Comparison of ENCODE assay signal across 11 cellular contexts in genomic region chr3:36892457-36893136, GRCh38. TPM values are rescaled to one million over a fixed set of nuclear protein-coding genes. Genes with fewer than 3 reads are reported as not detected.
DNase-seq lines count a peak whose midpoint lies in the region; ATAC-seq and TF ChIP-seq lines count a peak whose summit lies in the region.
"Had no signal": no experiment of that assay in that cellular context is flagged by ENCODE, and none has a peak within 500 bp of the region (broad histone marks: within the 10 kb centered on the region; RNA-seq: fewer than 3 reads in every experiment).

No MANE protein-coding gene starts in this region.

- H3K4me3 Mint-ChIP-seq in activated T-cell treated with anti-CD3 and anti-CD28 coated beads, Interleukin-2, amount 50 U/mL, for 72 hours: no peak overlapping the region
- H3K4me3 Mint-ChIP-seq in T-cell: peak overlapping the region in 1 of 3 donors; percentile 42
- peak overlapping the region; percentile 71 to 80 for H3K4me3 Mint-ChIP-seq in stimulated activated naive B cell treated with anti-CD40 and anti-IgM and Interleukin-4, amounts not matched to agents 10 μg/mL and 1 μg/mL and 100 μg/mL, for 72 hours

- intact Hi-C loops in ovary (cut with DNase I): no loop called here

- H3K4me3 ChIP-seq in ovary: no peak overlapping the region
- H3K4me3 ChIP-seq: adrenal gland, gastroesophageal sphincter had no signal

- peak overlapping the region; percentile 62 for H3K27ac Mint-ChIP-seq in activated T-cell treated with anti-CD3 and anti-CD28 coated beads, Interleukin-2, amount 50 U/mL, for 72 hours
- peak overlapping the region; percentile 92 to 93 for H3K27ac Mint-ChIP-seq in T-cell
- peak overlapping the region; percentile 93 for H3K27ac Mint-ChIP-seq in stimulated activated naive B cell treated with anti-CD40 and anti-IgM and Interleukin-4, amounts not matched to agents 10 μg/mL and 1 μg/mL and 100 μg/mL, for 72 hours

- TF ChIP-seq EP300 in ovary (IDR thresholded peaks at IDR 0.05): no peak

- peaks cover 2 to 3% of the 10 kb centered on the region in 2 donors for H3K36me3 Mint-ChIP-seq in activated T-cell treated with anti-CD3 and anti-CD28 coated beads, Interleukin-2, amount 50 U/mL, for 72 hours (ENCODE audit: insufficient read depth in 2 of 2)
- peaks cover 89% of the 10 kb centered on the region for H3K36me3 Mint-ChIP-seq in T-cell
- H3K36me3 Mint-ChIP-seq in stimulated activated naive B cell treated with anti-CD40 and anti-IgM and Interleukin-4, amounts not matched to agents 10 μg/mL and 1 μg/mL and 100 μg/mL, for 72 hours: peaks cover 14 to 20% of the 10 kb centered on the region in 2 donors

- H3K27me3 ChIP-seq in ovary: no peaks in the 10 kb centered on the region
- H3K27me3 ChIP-seq: adrenal gland, gastroesophageal sphincter had no signal

- H3K4me1 Mint-ChIP-seq in activated T-cell treated with anti-CD3 and anti-CD28 coated beads, Interleukin-2, amount 50 U/mL, for 72 hours (ENCODE audit: low read depth): peaks cover 47% of the 10 kb centered on the region
- peaks cover 62 to 66% (median 62%) of the 10 kb centered on the region in 3 donors for H3K4me1 Mint-ChIP-seq in T-cell
- peaks cover 52 to 77% of the 10 kb centered on the region in 2 donors for H3K4me1 Mint-ChIP-seq in stimulated activated naive B cell treated with anti-CD40 and anti-IgM and Interleukin-4, amounts not matched to agents 10 μg/mL and 1 μg/mL and 100 μg/mL, for 72 hours

- no peaks in the 10 kb centered on the region for H3K9me3 ChIP-seq in ovary
- H3K9me3 ChIP-seq: adrenal gland, gastroesophageal sphincter had no signal

- ATAC-seq in activated T-cell treated with anti-CD3 and anti-CD28 coated beads, Interleukin-2, amount 50 U/mL, for 72 hours (replicated peaks in 1 of 2): no peak
- ATAC-seq in T-cell (replicated peaks in 1 of 4): peak in 1 of 4 experiments; percentile 14
- no peak for ATAC-seq in stimulated activated naive B cell treated with anti-CD40 and anti-IgM and Interleukin-4, amounts not matched to agents 10 μg/mL and 1 μg/mL and 100 μg/mL, for 72 hours (replicated peaks)

- TF ChIP-seq CTCF in ovary (IDR thresholded peaks at IDR 0.05): no peak

- no peak for DNase-seq in activated T-cell treated with anti-CD3 and anti-CD28 coated beads, Interleukin-2, amount 50 U/mL, for 72 hours
- no peak for DNase-seq in activated T-cell treated with anti-CD3 and anti-CD28 coated beads, Interleukin-2, amount 50 U/mL, for 1 hour
- DNase-seq in T-cell (no peak), epithelial cell of prostate (ENCODE audit: low read depth, low spot score) (no peak), NK-92 (lab: John Stamatoyannopoulos, UW; ENCODE audit: unreplicated experiment) (no peak), NCI-H2196 (lab: John Stamatoyannopoulos, UW; ENCODE audit: unreplicated experiment) (no peak), ovary (no peak)
- DNase-seq in stimulated activated naive B cell treated with anti-CD40 and anti-IgM and Interleukin-4, amounts not matched to agents 10 μg/mL and 1 μg/mL and 100 μg/mL, for 72 hours: no peak
- DNase-seq: NCI-H446 treated with DMSO at 0.1 percent for 48 hours had no signal

- H3K4me1 ChIP-seq in ovary (ENCODE audit: insufficient read depth): no peaks in the 10 kb centered on the region

- no peaks in the 10 kb centered on the region for H3K36me3 ChIP-seq in ovary

- 85% methylated on average over 12 of the region's 12 CpGs for WGBS in ovary, 3 donors

- H3K27ac ChIP-seq in epithelial cell of prostate (peak overlapping the region; percentile 14), ovary (no peak overlapping the region)

- no peaks in the 10 kb centered on the region for H3K9me3 Mint-ChIP-seq in activated T-cell treated with anti-CD3 and anti-CD28 coated beads, Interleukin-2, amount 50 U/mL, for 72 hours
- H3K9me3 Mint-ChIP-seq in T-cell: no peaks in the 10 kb centered on the region
- peaks cover 0 to 2% of the 10 kb centered on the region in 2 donors for H3K9me3 Mint-ChIP-seq in stimulated activated naive B cell treated with anti-CD40 and anti-IgM and Interleukin-4, amounts not matched to agents 10 μg/mL and 1 μg/mL and 100 μg/mL, for 72 hours

- POLR2A ChIA-PET in T-cell (lab: Charles Lee): interaction anchor here (0.5 to 1.8 kb wide), 13 partner anchors 10 to 100 kb away, joined by 3 to 12 read pairs (median 4); partner anchors contain the start of genes EPM2AIP1 (in 1 of the 2) and MLH1 (in 1 of the 2)

- no peak for TF ChIP-seq POLR2A in ovary (IDR thresholded peaks at IDR 0.05)

- CTCF ChIA-PET in T-cell (lab: Charles Lee): interaction anchor here (0.6 to 2.5 kb wide), 11 partner anchors 15 to 100 kb away, joined by 3 to 15 read pairs (median 5); partner anchors contain the start of genes EPM2AIP1 (in 1 of the 2) and MLH1 (in 1 of the 2)

- no peaks in the 10 kb centered on the region for H3K27me3 Mint-ChIP-seq in activated T-cell treated with anti-CD3 and anti-CD28 coated beads, Interleukin-2, amount 50 U/mL, for 72 hours (ENCODE audit: low read depth)
- no peaks in the 10 kb centered on the region for H3K27me3 Mint-ChIP-seq in T-cell
- H3K27me3 Mint-ChIP-seq in stimulated activated naive B cell treated with anti-CD40 and anti-IgM and Interleukin-4, amounts not matched to agents 10 μg/mL and 1 μg/mL and 100 μg/mL, for 72 hours: no peaks in the 10 kb centered on the region

RNA-seq across cellular contexts. Expression of gene TRANK1, which starts 52.3 kb away (rescaled TPM):
- total RNA-seq in activated T-cell treated with anti-CD3 and anti-CD28 coated beads, Interleukin-2, amount 50 U/mL, for 72 hours: 10 to 100 TPM; 19.1 to 25.8 TPM
- 100 to 1,000 TPM in 3 of 5 donors, 10 to 100 TPM in 2; 96.0 to 160 (median 127) TPM for total RNA-seq in T-cell
- total RNA-seq in ovary: 10 to 100 TPM; 10.7 to 42.4 (median 27.4) TPM
- polyA plus RNA-seq in ovary: 10 to 100 TPM; 11.4 to 24.6 TPM

Comparison
In these comparisons a context has a peak if more than half of its experiments do, and no peak if none do; other contexts are left out.
1. H3K4me3 Mint-ChIP-seq: peak in stimulated activated naive B cell treated with anti-CD40 and anti-IgM and Interleukin-4, amounts not matched to agents 10 μg/mL and 1 μg/mL and 100 μg/mL, for 72 hours (2 of 2); none in activated T-cell treated with anti-CD3 and anti-CD28 coated beads, Interleukin-2, amount 50 U/mL, for 72 hours (0 of 2).
2. Peak in every context shown above with its lines, with median percentiles within 50 percentile points of each other: H3K27ac Mint-ChIP-seq.